In genomic region chr1:101907264-101907663, GRCh38 we compare ENCODE assay signal across 21 cellular contexts.
"Had no signal": no experiment of that assay in that cellular context is flagged by ENCODE, and none has a peak within 500 bp of the region (broad histone marks: within the 10 kb centered on the region; RNA-seq: fewer than 3 reads in every experiment).

No MANE protein-coding gene starts in this region.

- ATAC-seq: foreskin keratinocyte; naive thymus-derived CD8-positive, alpha-beta T cell; right lobe of liver had no signal

- H3K27ac Mint-ChIP-seq: activated naive CD8-positive, alpha-beta T cell treated with anti-CD3 and anti-CD28 coated beads for 36 hours; activated T-cell treated with anti-CD3 and anti-CD28 coated beads, Interleukin-2, amount 50 U/mL, for 24 hours; activated T-helper 2 cell treated with anti-CD3 and anti-CD28 coated beads, Interferon-gamma antibody, Interleukin-2, Interleukin-4, amounts not matched to agents 10 μg/mL and 5 μg/mL and 100 μg/mL, durations not matched to agents 14 hours and 24 hours and 36 hours; mesothelial cell of epicardium; naive thymus-derived CD8-positive, alpha-beta T cell; neural progenitor cell; stimulated activated naive CD8-positive, alpha-beta T cell treated with anti-CD3 and anti-CD28 coated beads, Interleukin-15, Interleukin-2, amounts not matched to agents 100 ng/mL and 50 ng/mL, for 24 hours had no signal

- H3K4me2 ChIP-seq: neural progenitor cell had no signal

- H3K36me3 ChIP-seq: left ventricle myocardium inferior, neural progenitor cell, right lobe of liver, thyroid gland had no signal

- H2AFZ ChIP-seq: neural progenitor cell had no signal

- H3K36me3 Mint-ChIP-seq: activated naive CD8-positive, alpha-beta T cell treated with anti-CD3 and anti-CD28 coated beads for 36 hours; mesothelial cell of epicardium; naive thymus-derived CD8-positive, alpha-beta T cell; neural progenitor cell had no signal

- H3K27me3 Mint-ChIP-seq: activated naive CD8-positive, alpha-beta T cell treated with anti-CD3 and anti-CD28 coated beads for 36 hours; activated T-cell treated with anti-CD3 and anti-CD28 coated beads, Interleukin-2, amount 50 U/mL, for 24 hours; central memory CD8-positive, alpha-beta T cell; naive thymus-derived CD8-positive, alpha-beta T cell; stimulated activated naive CD8-positive, alpha-beta T cell treated with anti-CD3 and anti-CD28 coated beads, Interleukin-15, Interleukin-2, amounts not matched to agents 100 ng/mL and 50 ng/mL, for 24 hours had no signal

- H3K27me3 ChIP-seq: foreskin keratinocyte, neural progenitor cell, right lobe of liver, thyroid gland had no signal

- H3K4me3 ChIP-seq: left ventricle myocardium inferior, neural progenitor cell, right lobe of liver, skin epidermis, thyroid gland had no signal

- DNase-seq: activated CD4-positive, alpha-beta T cell treated with anti-CD3 and anti-CD28 coated beads, Interleukin-2, amount 50 U/mL, for 4 hours; activated CD8-positive, alpha-beta memory T cell treated with anti-CD3 and anti-CD28 coated beads for 24 hours; activated CD8-positive, alpha-beta memory T cell treated with anti-CD3 and anti-CD28 coated beads, Interleukin-2, amount 50 U/mL, for 4 hours; activated naive CD4-positive, alpha-beta T cell; activated naive CD8-positive, alpha-beta T cell treated with anti-CD3 and anti-CD28 coated beads for 36 hours; activated T-cell treated with anti-CD3 and anti-CD28 coated beads, Interleukin-2, amount 50 U/mL, for 24 hours; effector memory CD4-positive, alpha-beta T cell; foreskin keratinocyte; left ventricle myocardium inferior; naive thymus-derived CD8-positive, alpha-beta T cell; posterior cingulate gyrus; right lobe of liver; stimulated activated CD4-positive, alpha-beta T cell treated with anti-CD3 and anti-CD28 coated beads, Interleukin-1b, Interleukin-23, amount 100 ng/mL, for 48 hours; substantia nigra; thyroid gland had no signal

- H3K4me3 Mint-ChIP-seq: activated naive CD8-positive, alpha-beta T cell treated with anti-CD3 and anti-CD28 coated beads for 36 hours; activated T-cell treated with anti-CD3 and anti-CD28 coated beads, Interleukin-2, amount 50 U/mL, for 24 hours; central memory CD8-positive, alpha-beta T cell; mesothelial cell of epicardium; naive thymus-derived CD8-positive, alpha-beta T cell; neural progenitor cell; stimulated activated naive CD8-positive, alpha-beta T cell treated with anti-CD3 and anti-CD28 coated beads, Interleukin-15, Interleukin-2, amounts not matched to agents 100 ng/mL and 50 ng/mL, for 24 hours had no signal

- H3K4me1 Mint-ChIP-seq: activated naive CD8-positive, alpha-beta T cell treated with anti-CD3 and anti-CD28 coated beads for 36 hours; central memory CD8-positive, alpha-beta T cell; naive thymus-derived CD8-positive, alpha-beta T cell had no signal

- H3K4me1 ChIP-seq: foreskin keratinocyte, right lobe of liver had no signal

- H3K9me3 Mint-ChIP-seq: activated naive CD8-positive, alpha-beta T cell treated with anti-CD3 and anti-CD28 coated beads for 36 hours; activated T-cell treated with anti-CD3 and anti-CD28 coated beads, Interleukin-2, amount 50 U/mL, for 24 hours; activated T-helper 2 cell treated with anti-CD3 and anti-CD28 coated beads, Interferon-gamma antibody, Interleukin-2, Interleukin-4, amounts not matched to agents 10 μg/mL and 5 μg/mL and 100 μg/mL, durations not matched to agents 14 hours and 24 hours and 36 hours; mesothelial cell of epicardium; neural progenitor cell; stimulated activated naive CD8-positive, alpha-beta T cell treated with anti-CD3 and anti-CD28 coated beads, Interleukin-15, Interleukin-2, amounts not matched to agents 100 ng/mL and 50 ng/mL, for 24 hours had no signal

- H3K27ac ChIP-seq: foreskin keratinocyte, left ventricle myocardium inferior, neural progenitor cell, right lobe of liver, skin epidermis, thyroid gland had no signal
